In genomic region chr2:216858312-216858711, GRCh38 we compare ENCODE assay signal across 18 cellular contexts. TPM values are rescaled to one million over a fixed set of nuclear protein-coding genes. Genes with fewer than 3 reads are reported as not detected.
DNase-seq lines count a peak whose midpoint lies in the region; ATAC-seq lines count a peak whose summit lies in the region.
"Had no signal": no experiment of that assay in that cellular context is flagged by ENCODE, and none has a peak within 500 bp of the region (broad histone marks: within the 10 kb centered on the region; RNA-seq: fewer than 3 reads in every experiment).

No MANE protein-coding gene starts in this region.

- H3K9ac ChIP-seq in mesendoderm (ENCODE audit: low read length) = no peak overlapping the region

- H3K23ac ChIP-seq in mesendoderm (ENCODE audit: low read length) = no peak overlapping the region

- H3K79me2 ChIP-seq in mesendoderm (ENCODE audit: control insufficient read depth, insufficient read depth, low read length) = no peaks in the 10 kb centered on the region

- no peak overlapping the region for H3K4me2 ChIP-seq in mesendoderm (ENCODE audit: low read length)

- H3K27me3 Mint-ChIP-seq in activated T-helper 1 cell treated with anti-CD3 and anti-CD28 coated beads, Interleukin-12 subunit alpha, Interleukin-12 subunit beta, Interleukin-2, Interleukin-4 antibody, amounts not matched to agents 30 ng/mL and 10 ng/mL and 1 ng/mL, durations not matched to agents 14 hours and 24 hours and 36 hours (ENCODE audit: insufficient read depth) = no peaks in the 10 kb centered on the region

- H3K27ac ChIP-seq in mesendoderm (ENCODE audit: low read depth, low read length) = no peak overlapping the region
- H3K27ac ChIP-seq: right lobe of liver, testis had no signal

- peak overlapping the region; percentile 85 for H3K27ac Mint-ChIP-seq in activated T-helper 1 cell treated with anti-CD3 and anti-CD28 coated beads, Interleukin-12 subunit alpha, Interleukin-12 subunit beta, Interleukin-2, Interleukin-4 antibody, amounts not matched to agents 30 ng/mL and 10 ng/mL and 1 ng/mL, durations not matched to agents 14 hours and 24 hours and 36 hours

- no peak overlapping the region for H4K5ac ChIP-seq in mesendoderm (ENCODE audit: low read length)

- intact Hi-C loops in activated T-helper 1 cell treated with anti-CD3 and anti-CD28 coated beads, Interleukin-12 subunit alpha, Interleukin-12 subunit beta, Interleukin-2, Interleukin-4 antibody, amounts not matched to agents 30 ng/mL and 10 ng/mL and 1 ng/mL, durations not matched to agents 14 hours and 24 hours and 36 hours (cut with micrococcal nuclease) = loop anchor here (1.0 to 10.0 kb wide), 10 partner anchors 8 to 365 kb away; no protein-coding TSS in a partner anchor

- peaks cover 6% of the 10 kb centered on the region for H3K36me3 Mint-ChIP-seq in activated T-helper 1 cell treated with anti-CD3 and anti-CD28 coated beads, Interleukin-12 subunit alpha, Interleukin-12 subunit beta, Interleukin-2, Interleukin-4 antibody, amounts not matched to agents 30 ng/mL and 10 ng/mL and 1 ng/mL, durations not matched to agents 14 hours and 24 hours and 36 hours (ENCODE audit: low read depth)

- no peak overlapping the region for H2BK5ac ChIP-seq in mesendoderm (ENCODE audit: low read length)

- H3K4ac ChIP-seq in mesendoderm (ENCODE audit: low read depth, low read length) = no peak overlapping the region

- no peak overlapping the region for H2BK15ac ChIP-seq in mesendoderm (replicated peaks; ENCODE audit: low read depth)

- no peaks in the 10 kb centered on the region for H3K9me3 Mint-ChIP-seq in activated T-helper 1 cell treated with anti-CD3 and anti-CD28 coated beads, Interleukin-12 subunit alpha, Interleukin-12 subunit beta, Interleukin-2, Interleukin-4 antibody, amounts not matched to agents 30 ng/mL and 10 ng/mL and 1 ng/mL, durations not matched to agents 14 hours and 24 hours and 36 hours

- H3K4me3 ChIP-seq in mesendoderm (ENCODE audit: low read length) = no peak overlapping the region
- H3K4me3 ChIP-seq: right lobe of liver, testis had no signal

- peak overlapping the region; percentile 39 for H3K18ac ChIP-seq in mesendoderm (ENCODE audit: low read length)

- H3K56ac ChIP-seq in mesendoderm (ENCODE audit: low read length) = no peak overlapping the region

- H2BK120ac ChIP-seq in mesendoderm (ENCODE audit: low read depth, low read length) = no peak overlapping the region

- ATAC-seq in GM21529 (IDR thresholded peaks at IDR 0.05; ENCODE audit: unreplicated experiment) (no peak), GM19455 (IDR thresholded peaks at IDR 0.05; ENCODE audit: unreplicated experiment) (no peak)
- ATAC-seq: left colon, right lobe of liver had no signal

- no peak overlapping the region for H4K8ac ChIP-seq in mesendoderm (ENCODE audit: low read depth, low read length)

- peaks cover 5% of the 10 kb centered on the region for H3K4me1 ChIP-seq in mesendoderm (ENCODE audit: control insufficient read depth, low read depth, low read length)
- H3K4me1 ChIP-seq: right lobe of liver had no signal

- DNase-seq in CD1c-positive myeloid dendritic cell (ENCODE audit: extremely low spot score) (peak; percentile 45), EL (peak; percentile 65), mesendoderm (no peak), DMS53 (lab: John Stamatoyannopoulos, UW) (no peak)
- peak; percentile 16 for DNase-seq in activated T-helper 1 cell treated with anti-CD3 and anti-CD28 coated beads, Interleukin-12 subunit alpha, Interleukin-12 subunit beta, Interleukin-2, Interleukin-4 antibody, amounts not matched to agents 30 ng/mL and 10 ng/mL and 1 ng/mL, durations not matched to agents 14 hours and 24 hours and 36 hours (ENCODE audit: low spot score)
- DNase-seq: aorta, Calu3, GOT3, left colon, NCI-H1048, NCI-H2081, nucleus accumbens, right lobe of liver, Right ventricle myocardium superior, testis had no signal

- H3K27me3 ChIP-seq in mesendoderm (ENCODE audit: insufficient read depth, low read length, poor library complexity) = no peaks in the 10 kb centered on the region
- H3K27me3 ChIP-seq: right lobe of liver, testis had no signal

- no peaks in the 10 kb centered on the region for H3K36me3 ChIP-seq in mesendoderm (ENCODE audit: control insufficient read depth, insufficient read depth, low read length)
- H3K36me3 ChIP-seq: right lobe of liver had no signal

- H3K79me1 ChIP-seq in mesendoderm (ENCODE audit: low read length) = no peaks in the 10 kb centered on the region

- peaks cover 54% of the 10 kb centered on the region for H3K4me1 Mint-ChIP-seq in activated T-helper 1 cell treated with anti-CD3 and anti-CD28 coated beads, Interleukin-12 subunit alpha, Interleukin-12 subunit beta, Interleukin-2, Interleukin-4 antibody, amounts not matched to agents 30 ng/mL and 10 ng/mL and 1 ng/mL, durations not matched to agents 14 hours and 24 hours and 36 hours (ENCODE audit: low read depth)

- WGBS in mesendoderm (ENCODE audit: extremely low coverage, insufficient coverage, low lambda C conversion rate) = no CpG with 5 or more reads among the region's 3 CpGs

- peak overlapping the region; percentile 32 for H3K4me3 Mint-ChIP-seq in activated T-helper 1 cell treated with anti-CD3 and anti-CD28 coated beads, Interleukin-12 subunit alpha, Interleukin-12 subunit beta, Interleukin-2, Interleukin-4 antibody, amounts not matched to agents 30 ng/mL and 10 ng/mL and 1 ng/mL, durations not matched to agents 14 hours and 24 hours and 36 hours

- no peak overlapping the region for H2AK5ac ChIP-seq in mesendoderm (ENCODE audit: low read length)

RNA-seq across cellular contexts. Expression of gene TNP1, which starts 1.6 kb away (rescaled TPM):
- total RNA-seq in activated T-helper 1 cell treated with anti-CD3 and anti-CD28 coated beads, Interleukin-12 subunit alpha, Interleukin-12 subunit beta, Interleukin-2, Interleukin-4 antibody, amounts not matched to agents 30 ng/mL and 10 ng/mL and 1 ng/mL, durations not matched to agents 14 hours and 24 hours and 36 hours = not detected in 2 replicates
- not detected for polyA plus RNA-seq in mesendoderm (2013, experiment 1 of 2)
- polyA plus RNA-seq in mesendoderm (2013, experiment 2 of 2) = not detected
- total RNA-seq: aorta, Calu3, left colon, mononuclear cell, right lobe of liver, Right ventricle myocardium superior had no signal
- polyA plus RNA-seq: aorta had no signal

Comparison
In these comparisons a context has a peak if more than half of its experiments do, and no peak if none do; other contexts are left out.
1. DNase-seq: peak in CD1c-positive myeloid dendritic cell (single experiment), EL (single experiment) and activated T-helper 1 cell treated with anti-CD3 and anti-CD28 coated beads, Interleukin-12 subunit alpha, Interleukin-12 subunit beta, Interleukin-2, Interleukin-4 antibody, amounts not matched to agents 30 ng/mL and 10 ng/mL and 1 ng/mL, durations not matched to agents 14 hours and 24 hours and 36 hours (single experiment); none in mesendoderm (single experiment) and DMS53 (single experiment).